ENCODE assay signal across 2 cellular contexts in the genomic region with DNA sequence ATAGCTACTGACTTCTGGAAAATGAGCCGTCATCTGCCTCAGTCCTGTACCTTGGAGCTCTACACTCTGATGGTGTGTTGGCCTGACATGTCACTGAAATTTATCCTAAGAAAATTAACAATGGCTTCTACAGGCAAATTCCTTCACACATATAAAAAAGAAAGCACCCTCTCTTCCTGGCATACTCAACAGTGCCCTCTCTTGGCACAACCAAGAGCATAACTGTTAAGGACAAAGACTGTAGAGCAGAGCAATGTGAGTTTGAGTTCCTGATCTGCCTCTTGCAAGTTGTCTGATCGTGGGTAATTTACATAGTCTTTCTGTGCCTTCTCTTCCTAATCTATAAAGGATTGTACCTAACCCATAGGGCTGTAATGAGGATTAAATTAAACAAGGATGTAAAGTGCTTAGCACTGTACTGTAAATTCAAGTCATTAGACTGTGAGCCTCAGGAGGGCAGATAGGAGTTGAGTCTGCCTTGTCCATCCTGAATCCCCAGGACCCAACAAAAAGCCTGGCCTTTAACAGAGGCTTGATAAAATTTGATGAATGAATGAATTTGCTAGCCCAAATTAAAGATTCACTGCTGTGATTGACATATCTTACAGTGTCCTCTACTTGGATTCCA.
TF ChIP-seq lines count a peak whose summit lies in the region.

No MANE protein-coding gene starts in this region.

TF ChIP-seq in SK-N-SH, 30 proteins besides CTCF, POLR2A, EP300 and RAD21 (continued from another document):
- TF ChIP-seq, protein P1, sequence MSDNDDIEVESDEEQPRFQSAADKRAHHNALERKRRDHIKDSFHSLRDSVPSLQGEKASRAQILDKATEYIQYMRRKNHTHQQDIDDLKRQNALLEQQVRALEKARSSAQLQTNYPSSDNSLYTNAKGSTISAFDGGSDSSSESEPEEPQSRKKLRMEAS (IDR thresholded peaks at IDR 0.05; ENCODE audit: low read depth) = no peak
- TF ChIP-seq, protein P2, sequence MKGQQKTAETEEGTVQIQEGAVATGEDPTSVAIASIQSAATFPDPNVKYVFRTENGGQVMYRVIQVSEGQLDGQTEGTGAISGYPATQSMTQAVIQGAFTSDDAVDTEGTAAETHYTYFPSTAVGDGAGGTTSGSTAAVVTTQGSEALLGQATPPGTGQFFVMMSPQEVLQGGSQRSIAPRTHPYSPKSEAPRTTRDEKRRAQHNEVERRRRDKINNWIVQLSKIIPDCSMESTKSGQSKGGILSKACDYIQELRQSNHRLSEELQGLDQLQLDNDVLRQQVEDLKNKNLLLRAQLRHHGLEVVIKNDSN (IDR thresholded peaks at IDR 0.05; ENCODE audit: borderline replicate concordance, low read depth) = no peak
- TF ChIP-seq MXI1 (IDR thresholded peaks at IDR 0.05; ENCODE audit: low read depth, low read length) (no peak), RFX5 (IDR thresholded peaks at IDR 0.05; ENCODE audit: low read length) (no peak), TEAD4 (IDR thresholded peaks at IDR 0.05; ENCODE audit: borderline replicate concordance, insufficient read depth) (no peak), EZH2phosphoT487 (IDR thresholded peaks at IDR 0.05; ENCODE audit: borderline replicate concordance, low read depth) (no peak), NFIC (IDR thresholded peaks at IDR 0.05; ENCODE audit: borderline replicate concordance) (no peak), FOXJ3 (CRISPR knock-in tag; IDR thresholded peaks at IDR 0.05) (no peak), YY1 (IDR thresholded peaks at IDR 0.05; ENCODE audit: low read depth) (no peak), SIN3A (IDR thresholded peaks at IDR 0.05; ENCODE audit: borderline replicate concordance, low read depth, low read length) (no peak), RCOR1 (IDR thresholded peaks at IDR 0.05; ENCODE audit: low read length) (no peak), FOSL2 (IDR thresholded peaks at IDR 0.05; ENCODE audit: borderline replicate concordance, low read depth) (no peak)
- TF ChIP-seq, protein P3, sequence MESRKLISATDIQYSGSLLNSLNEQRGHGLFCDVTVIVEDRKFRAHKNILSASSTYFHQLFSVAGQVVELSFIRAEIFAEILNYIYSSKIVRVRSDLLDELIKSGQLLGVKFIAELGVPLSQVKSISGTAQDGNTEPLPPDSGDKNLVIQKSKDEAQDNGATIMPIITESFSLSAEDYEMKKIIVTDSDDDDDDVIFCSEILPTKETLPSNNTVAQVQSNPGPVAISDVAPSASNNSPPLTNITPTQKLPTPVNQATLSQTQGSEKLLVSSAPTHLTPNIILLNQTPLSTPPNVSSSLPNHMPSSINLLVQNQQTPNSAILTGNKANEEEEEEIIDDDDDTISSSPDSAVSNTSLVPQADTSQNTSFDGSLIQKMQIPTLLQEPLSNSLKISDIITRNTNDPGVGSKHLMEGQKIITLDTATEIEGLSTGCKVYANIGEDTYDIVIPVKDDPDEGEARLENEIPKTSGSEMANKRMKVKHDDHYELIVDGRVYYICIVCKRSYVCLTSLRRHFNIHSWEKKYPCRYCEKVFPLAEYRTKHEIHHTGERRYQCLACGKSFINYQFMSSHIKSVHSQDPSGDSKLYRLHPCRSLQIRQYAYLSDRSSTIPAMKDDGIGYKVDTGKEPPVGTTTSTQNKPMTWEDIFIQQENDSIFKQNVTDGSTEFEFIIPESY (IDR thresholded peaks at IDR 0.05; ENCODE audit: borderline replicate concordance, low read depth) = no peak
- TF ChIP-seq, protein P4, sequence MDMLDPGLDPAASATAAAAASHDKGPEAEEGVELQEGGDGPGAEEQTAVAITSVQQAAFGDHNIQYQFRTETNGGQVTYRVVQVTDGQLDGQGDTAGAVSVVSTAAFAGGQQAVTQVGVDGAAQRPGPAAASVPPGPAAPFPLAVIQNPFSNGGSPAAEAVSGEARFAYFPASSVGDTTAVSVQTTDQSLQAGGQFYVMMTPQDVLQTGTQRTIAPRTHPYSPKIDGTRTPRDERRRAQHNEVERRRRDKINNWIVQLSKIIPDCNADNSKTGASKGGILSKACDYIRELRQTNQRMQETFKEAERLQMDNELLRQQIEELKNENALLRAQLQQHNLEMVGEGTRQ (IDR thresholded peaks at IDR 0.05; ENCODE audit: borderline replicate concordance, low read depth, low read length) = no peak
- TF ChIP-seq, protein P5, sequence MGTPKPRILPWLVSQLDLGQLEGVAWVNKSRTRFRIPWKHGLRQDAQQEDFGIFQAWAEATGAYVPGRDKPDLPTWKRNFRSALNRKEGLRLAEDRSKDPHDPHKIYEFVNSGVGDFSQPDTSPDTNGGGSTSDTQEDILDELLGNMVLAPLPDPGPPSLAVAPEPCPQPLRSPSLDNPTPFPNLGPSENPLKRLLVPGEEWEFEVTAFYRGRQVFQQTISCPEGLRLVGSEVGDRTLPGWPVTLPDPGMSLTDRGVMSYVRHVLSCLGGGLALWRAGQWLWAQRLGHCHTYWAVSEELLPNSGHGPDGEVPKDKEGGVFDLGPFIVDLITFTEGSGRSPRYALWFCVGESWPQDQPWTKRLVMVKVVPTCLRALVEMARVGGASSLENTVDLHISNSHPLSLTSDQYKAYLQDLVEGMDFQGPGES (IDR thresholded peaks at IDR 0.05; ENCODE audit: low read depth, low read length) = no peak

TF ChIP-seq in SK-N-SH treated with all-trans-retinoic acid at 6 μM for 48 hours, 23 proteins besides CTCF, POLR2A, EP300 and RAD21 (continued from another document):
- TF ChIP-seq, protein P6, sequence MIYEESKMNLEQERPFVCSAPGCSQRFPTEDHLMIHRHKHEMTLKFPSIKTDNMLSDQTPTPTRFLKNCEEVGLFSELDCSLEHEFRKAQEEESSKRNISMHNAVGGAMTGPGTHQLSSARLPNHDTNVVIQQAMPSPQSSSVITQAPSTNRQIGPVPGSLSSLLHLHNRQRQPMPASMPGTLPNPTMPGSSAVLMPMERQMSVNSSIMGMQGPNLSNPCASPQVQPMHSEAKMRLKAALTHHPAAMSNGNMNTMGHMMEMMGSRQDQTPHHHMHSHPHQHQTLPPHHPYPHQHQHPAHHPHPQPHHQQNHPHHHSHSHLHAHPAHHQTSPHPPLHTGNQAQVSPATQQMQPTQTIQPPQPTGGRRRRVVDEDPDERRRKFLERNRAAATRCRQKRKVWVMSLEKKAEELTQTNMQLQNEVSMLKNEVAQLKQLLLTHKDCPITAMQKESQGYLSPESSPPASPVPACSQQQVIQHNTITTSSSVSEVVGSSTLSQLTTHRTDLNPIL (CRISPR knock-in tag; IDR thresholded peaks at IDR 0.05; ENCODE audit: low read depth) = no peak
